Comparison of ENCODE assay signal across 17 cellular contexts in the genomic region with DNA sequence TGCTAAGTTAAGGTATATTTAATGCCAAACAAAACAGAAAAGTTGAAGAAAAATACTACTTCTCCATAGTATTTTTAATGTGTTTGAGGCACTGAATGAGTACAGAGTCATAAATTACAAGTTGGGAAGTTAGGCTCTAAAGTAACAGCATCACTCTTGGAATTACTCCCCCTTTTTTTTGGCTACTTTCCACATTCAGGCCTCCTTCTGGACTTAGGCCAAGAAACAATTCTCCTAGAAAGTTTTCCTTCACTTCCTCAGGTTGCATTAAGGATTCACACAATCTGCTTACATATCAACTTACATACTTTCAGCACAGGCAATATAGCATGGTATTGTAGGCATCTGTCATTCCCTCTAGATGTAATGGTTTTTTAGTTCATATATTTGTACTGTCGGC. TPM values are rescaled to one million over a fixed set of nuclear protein-coding genes. Genes with fewer than 3 reads are reported as not detected.
DNase-seq lines count a peak whose midpoint lies in the region; TF ChIP-seq lines count a peak whose summit lies in the region.
"Had no signal": no experiment of that assay in that cellular context is flagged by ENCODE, and none has a peak within 500 bp of the region (broad histone marks: within the 10 kb centered on the region; RNA-seq: fewer than 3 reads in every experiment).

No MANE protein-coding gene starts in this region.

- H3K27me3 Mint-ChIP-seq in nephron (ENCODE audit: low read depth) = no peaks in the 10 kb centered on the region
- peaks cover 0 to 2% (median 0%) of the 10 kb centered on the region in 3 donors for H3K27me3 Mint-ChIP-seq in CD14-positive monocyte (ENCODE audit: low read depth in 3 of 3)
- H3K27me3 Mint-ChIP-seq: activated CD4-positive, alpha-beta T cell treated with anti-CD3 and anti-CD28 coated beads for 36 hours; B cell; IgD-negative memory B cell had no signal

- TF ChIP-seq CTCF in nephron (IDR thresholded peaks at IDR 0.05; ENCODE audit: unreplicated experiment in 3 of 3) = no peak
- no peak for TF ChIP-seq CTCF in CD14-positive monocyte (IDR thresholded peaks at IDR 0.05)

- intact Hi-C loops in CD14-positive monocyte (cut with micrococcal nuclease) = no loop called here

- peaks cover 21% of the 10 kb centered on the region for H3K4me1 Mint-ChIP-seq in nephron
- peaks cover 6% of the 10 kb centered on the region for H3K4me1 Mint-ChIP-seq in CD14-positive monocyte
- H3K4me1 Mint-ChIP-seq: B cell had no signal

- H3K27ac Mint-ChIP-seq in nephron = peak overlapping the region; percentile 46 to 89 (median 74)
- H3K27ac Mint-ChIP-seq in CD14-positive monocyte = no peak overlapping the region
- H3K27ac Mint-ChIP-seq: activated CD4-positive, alpha-beta T cell treated with anti-CD3 and anti-CD28 coated beads for 36 hours; B cell; IgD-negative memory B cell had no signal

- H3K36me3 Mint-ChIP-seq in nephron (ENCODE audit: low read depth) (peaks cover 57% of the 10 kb centered on the region), CD14-positive monocyte (peaks cover 44 to 52% of the 10 kb centered on the region in 2 donors)

- H3K4me3 Mint-ChIP-seq in nephron = no peak overlapping the region
- H3K4me3 Mint-ChIP-seq in CD14-positive monocyte = no peak overlapping the region
- H3K4me3 Mint-ChIP-seq: activated CD4-positive, alpha-beta T cell treated with anti-CD3 and anti-CD28 coated beads for 36 hours; B cell; IgD-negative memory B cell had no signal

- peak; percentile 53 for DNase-seq in EH (ENCODE audit: low read depth)
- peak; percentile 65 for DNase-seq in NCI-H226
- peak; percentile 51 for DNase-seq in dermis blood vessel endothelial cell
- DNase-seq in CD14-positive monocyte (ENCODE audit: low spot score) = no peak
- no peak for DNase-seq in hippocampal formation (lab: John Stamatoyannopoulos, UW)
- DNase-seq in NCI-H128 (lab: John Stamatoyannopoulos, UW; ENCODE audit: unreplicated experiment) = no peak
- DNase-seq in GF-D8 (lab: John Stamatoyannopoulos, UW) = no peak
- DNase-seq: activated CD4-positive, alpha-beta T cell treated with anti-CD3 and anti-CD28 coated beads for 36 hours; activated naive CD4-positive, alpha-beta T cell treated with anti-CD3 and anti-CD28 coated beads, Interleukin-2, amount 50 U/mL, for 16 hours; DMS153; effector CD8-positive, alpha-beta T cell; left lung; NCI-H1092 treated with DMSO at 0.1 percent for 48 hours; NCI-H2227 treated with DMSO at 0.1 percent for 48 hours had no signal

- H3K9me3 Mint-ChIP-seq in nephron = no peaks in the 10 kb centered on the region
- no peaks in the 10 kb centered on the region for H3K9me3 Mint-ChIP-seq in CD14-positive monocyte
- H3K9me3 Mint-ChIP-seq: IgD-negative memory B cell had no signal

RNA-seq across cellular contexts. Expression of gene TMEM165, which starts 52.1 kb away (rescaled TPM):
- 129 and 169 TPM in 2 replicates for total RNA-seq in dermis blood vessel endothelial cell
- 10 to 100 TPM; 92.8 to 96.4 TPM for polyA plus RNA-seq in CD14-positive monocyte

Comparison
In these comparisons a context has a peak if more than half of its experiments do, and no peak if none do; other contexts are left out.
1. DNase-seq: peak in EH (single experiment), NCI-H226 (single experiment) and dermis blood vessel endothelial cell (single experiment); none in CD14-positive monocyte (single experiment), hippocampal formation (0 of 2), NCI-H128 (single experiment) and GF-D8 (single experiment).
2. H3K27ac Mint-ChIP-seq: peak in nephron (3 of 3); none in CD14-positive monocyte (0 of 7).